Comparison of ENCODE assay signal across 23 cellular contexts in genomic region chrX:87808576-87809243, GRCh38.
"Had no signal": no experiment of that assay in that cellular context is flagged by ENCODE, and none has a peak within 500 bp of the region (broad histone marks: within the 10 kb centered on the region; RNA-seq: fewer than 3 reads in every experiment).

No MANE protein-coding gene starts in this region.

- H3K4me3 Mint-ChIP-seq: immature natural killer cell; naive thymus-derived CD4-positive, alpha-beta T cell; natural killer cell treated with Interleukin-12 subunit alpha and Interleukin-12 subunit beta and Interleukin-15 and Interleukin-18, amount 100 ng/mL, for 72 hours; stimulated activated naive B cell treated with anti-CD40 and anti-IgM and Interleukin-4, amounts not matched to agents 10 μg/mL and 1 μg/mL and 100 μg/mL, for 72 hours had no signal

- H3K4me3 ChIP-seq: heart left ventricle, lung, mucosa of descending colon, pancreas, psoas muscle, right lobe of liver, smooth muscle cell, stomach, thoracic aorta, tibial artery, upper lobe of left lung, vagina had no signal

- H3K9me3 ChIP-seq: heart left ventricle, mucosa of descending colon, pancreas, psoas muscle, right lobe of liver, stomach, thoracic aorta, tibial artery, vagina had no signal

- H3K36me3 ChIP-seq: heart left ventricle, pancreas, right lobe of liver, stomach, thoracic aorta, tibial artery, upper lobe of left lung, vagina had no signal

- H3K27me3 Mint-ChIP-seq: naive thymus-derived CD4-positive, alpha-beta T cell; natural killer cell treated with Interleukin-12 subunit alpha and Interleukin-12 subunit beta and Interleukin-15 and Interleukin-18, amount 100 ng/mL, for 72 hours; stimulated activated naive B cell treated with anti-CD40 and anti-IgM and Interleukin-4, amounts not matched to agents 10 μg/mL and 1 μg/mL and 100 μg/mL, for 72 hours had no signal

- H3K4me2 ChIP-seq: smooth muscle cell had no signal

- DNase-seq: heart left ventricle; hypothalamus; immature natural killer cell; midbrain; naive thymus-derived CD4-positive, alpha-beta T cell; psoas muscle; right lobe of liver; stimulated activated CD4-positive, alpha-beta T cell treated with anti-CD3 and anti-CD28 coated beads, Interleukin-12 subunit alpha, Interleukin-12 subunit beta, amount 100 ng/mL, for 4 hours; stimulated activated CD4-positive, alpha-beta T cell treated with anti-CD3 and anti-CD28 coated beads, Interleukin-15, amount 100 ng/mL, for 24 hours; stimulated activated CD4-positive, alpha-beta T cell treated with anti-CD3 and anti-CD28 coated beads, Interleukin-2, amount 100 ng/mL, for 24 hours; stimulated activated CD4-positive, alpha-beta T cell treated with anti-CD3 and anti-CD28 coated beads, Interleukin-4, amount 100 ng/mL, for 1 hour; stimulated activated naive B cell treated with anti-CD40 and anti-IgM and Interleukin-4, amounts not matched to agents 10 μg/mL and 1 μg/mL and 100 μg/mL, for 72 hours; stimulated activated naive CD8-positive, alpha-beta T cell treated with anti-CD3 and anti-CD28 coated beads, Interleukin-15, Interleukin-2, amounts not matched to agents 100 U/mL and 50 U/mL, for 24 hours; stomach; tibial artery had no signal

- H3K36me3 Mint-ChIP-seq: immature natural killer cell; naive thymus-derived CD4-positive, alpha-beta T cell; stimulated activated naive B cell treated with anti-CD40 and anti-IgM and Interleukin-4, amounts not matched to agents 10 μg/mL and 1 μg/mL and 100 μg/mL, for 72 hours had no signal

- H3K27ac ChIP-seq: heart left ventricle, pancreas, psoas muscle, right lobe of liver, stomach, thoracic aorta, tibial artery, upper lobe of left lung, vagina had no signal

- H3K4me1 ChIP-seq: psoas muscle, right lobe of liver, stomach, upper lobe of left lung, vagina had no signal

- ATAC-seq: heart left ventricle; mucosa of descending colon; naive thymus-derived CD4-positive, alpha-beta T cell; natural killer cell treated with Interleukin-12 subunit alpha and Interleukin-12 subunit beta and Interleukin-15 and Interleukin-18, amount 100 ng/mL, for 72 hours; pancreas; psoas muscle; right lobe of liver; stimulated activated naive B cell treated with anti-CD40 and anti-IgM and Interleukin-4, amounts not matched to agents 10 μg/mL and 1 μg/mL and 100 μg/mL, for 72 hours; stimulated activated naive CD8-positive, alpha-beta T cell treated with anti-CD3 and anti-CD28 coated beads, Interleukin-15, Interleukin-2, amounts not matched to agents 100 U/mL and 50 U/mL, for 24 hours had no signal

- H3K27ac Mint-ChIP-seq: immature natural killer cell; naive thymus-derived CD4-positive, alpha-beta T cell; natural killer cell treated with Interleukin-12 subunit alpha and Interleukin-12 subunit beta and Interleukin-15 and Interleukin-18, amount 100 ng/mL, for 72 hours; stimulated activated naive B cell treated with anti-CD40 and anti-IgM and Interleukin-4, amounts not matched to agents 10 μg/mL and 1 μg/mL and 100 μg/mL, for 72 hours had no signal

- H3K4me1 Mint-ChIP-seq: immature natural killer cell; naive thymus-derived CD4-positive, alpha-beta T cell; stimulated activated naive B cell treated with anti-CD40 and anti-IgM and Interleukin-4, amounts not matched to agents 10 μg/mL and 1 μg/mL and 100 μg/mL, for 72 hours had no signal

- H3K27me3 ChIP-seq: heart left ventricle, pancreas, right lobe of liver, stomach, tibial artery, upper lobe of left lung, vagina had no signal
